Comparison of ENCODE assay signal across 1 cellular context in the genomic region with DNA sequence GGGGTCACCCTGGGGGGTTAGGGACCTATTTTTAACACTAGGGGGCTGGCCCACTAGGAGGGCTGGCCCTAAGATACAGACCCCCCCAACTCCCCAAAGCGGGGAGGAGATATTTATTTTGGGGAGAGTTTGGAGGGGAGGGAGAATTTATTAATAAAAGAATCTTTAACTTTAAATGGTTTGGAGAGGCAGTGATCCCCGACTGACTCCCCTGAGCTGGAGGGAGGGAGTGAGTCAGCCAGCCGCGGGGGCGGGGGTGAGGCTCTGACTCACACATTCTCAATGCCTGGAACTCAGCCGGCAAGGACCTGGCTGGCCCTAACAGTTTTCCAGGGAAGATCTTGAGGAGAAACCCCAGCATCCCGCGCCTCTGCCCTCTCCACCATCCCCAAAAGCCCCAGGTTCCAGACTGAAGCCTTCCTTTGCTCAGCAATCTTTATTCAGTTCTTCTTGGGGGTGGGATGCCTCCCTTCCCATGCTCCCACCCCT.
TF ChIP-seq lines count a peak whose summit lies in the region.

No MANE protein-coding gene starts in this region.

TF ChIP-seq in neural cell, 6 proteins besides CTCF, POLR2A, EP300 and RAD21 (continued from another document):
- no peak for TF ChIP-seq REST (IDR thresholded peaks at IDR 0.05; ENCODE audit: borderline replicate concordance)
